8 cellular contexts compared by ENCODE assay signal in the genomic region with DNA sequence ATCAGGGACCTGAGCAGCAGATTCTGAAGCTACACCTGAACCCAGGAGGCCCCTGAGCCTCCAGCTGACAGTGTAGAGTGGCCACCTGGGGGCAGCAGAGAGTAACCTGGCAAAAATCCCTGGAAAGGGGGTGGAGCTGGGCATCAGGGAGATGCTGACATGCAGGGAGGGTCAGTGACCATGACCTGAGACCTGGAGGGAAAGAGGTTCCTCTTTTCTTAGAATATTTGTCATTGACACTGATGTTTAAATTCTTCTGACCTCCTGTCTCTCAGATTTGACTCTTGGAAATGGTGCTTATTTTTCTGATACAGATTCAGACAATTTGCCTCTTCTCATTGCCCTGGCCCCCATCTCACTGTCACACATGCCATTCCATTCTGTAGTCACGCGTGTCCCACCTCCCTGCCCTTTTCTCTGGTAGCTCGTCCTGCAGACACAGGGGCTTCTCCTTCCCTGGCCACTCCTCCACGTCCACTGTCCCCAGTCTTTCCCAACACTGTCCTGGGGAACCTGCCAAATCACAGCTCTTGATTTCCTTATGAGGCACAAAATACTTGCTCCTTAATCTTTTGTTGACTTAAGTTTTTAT.
DNase-seq lines count a peak whose midpoint lies in the region; ATAC-seq and TF ChIP-seq lines count a peak whose summit lies in the region.

No MANE protein-coding gene starts in this region.

- H3K27me3 ChIP-seq in PC-9 (ENCODE audit: insufficient read depth, low read depth) (peaks cover 42% of the 10 kb centered on the region), right atrium auricular region (no peaks in the 10 kb centered on the region)

- no peak for ATAC-seq in HG03571 (IDR thresholded peaks at IDR 0.05; ENCODE audit: unreplicated experiment)
- no peak for ATAC-seq in HG03520 (IDR thresholded peaks at IDR 0.05; ENCODE audit: unreplicated experiment)

- no peaks in the 10 kb centered on the region for H3F3A ChIP-seq in PC-9 (ENCODE audit: insufficient read depth, low read depth)

- CTCF ChIA-PET in PC-9 (lab: Charles Lee) = no interaction called here

- H2AFZ ChIP-seq in PC-9 = no peak overlapping the region

- H3K4me3 ChIP-seq in PC-9 (no peak overlapping the region), right atrium auricular region (no peak overlapping the region)

- H3K4me1 ChIP-seq in PC-9 (replicated peaks; ENCODE audit: insufficient read depth) = no peaks in the 10 kb centered on the region
- H3K4me1 ChIP-seq in right atrium auricular region = no peaks in the 10 kb centered on the region

- TF ChIP-seq CTCF in GM12873 (IDR thresholded peaks at IDR 0.05; ENCODE audit: insufficient read depth, low read depth, low read length, missing control alignments) (peak; percentile 62), PC-9 (conservative IDR thresholded peaks at IDR 0.05) (peak; percentile 82), right atrium auricular region (IDR thresholded peaks at IDR 0.05) (peak; percentile 25 to 65)

- DNase-seq in AG08396 (ENCODE audit: low spot score) (peak; percentile 53), PC-9 (peak in 1 of 2 experiments; percentile 29), right atrium auricular region (ENCODE audit: low spot score) (peak; percentile 58)
- DNase-seq in activated naive CD4-positive, alpha-beta T cell treated with Interleukin-2 at 50 U/mL for 16 hours = peak; percentile 46
- DNase-seq in stimulated activated CD4-positive, alpha-beta T cell treated with anti-CD3 and anti-CD28 coated beads, Interleukin-15, amount 100 ng/mL, for 48 hours (ENCODE audit: low read depth in 2 of 2) = peak; percentile 12 to 34

- no peaks in the 10 kb centered on the region for H3K36me3 ChIP-seq in PC-9 (ENCODE audit: low read depth)
- no peaks in the 10 kb centered on the region for H3K36me3 ChIP-seq in right atrium auricular region

- POLR2A ChIA-PET in PC-9 (lab: Charles Lee; ENCODE audit: unreplicated experiment) = no interaction called here

- BruUV-seq in PC-9 (replicated peaks; lab: Mats Ljungman, UMichigan) = no TSS peak

- H3K9me3 ChIP-seq in PC-9 (ENCODE audit: insufficient read depth, low read depth) (no peaks in the 10 kb centered on the region), right atrium auricular region (no peaks in the 10 kb centered on the region)

- no peaks in the 10 kb centered on the region for H3K9me2 ChIP-seq in PC-9 (ENCODE audit: insufficient read depth)

- no peak overlapping the region for H3K27ac ChIP-seq in PC-9
- no peak overlapping the region for H3K27ac ChIP-seq in right atrium auricular region

- H3K79me2 ChIP-seq in PC-9 (ENCODE audit: low read depth) = no peaks in the 10 kb centered on the region

- H4K20me1 ChIP-seq in PC-9 (ENCODE audit: insufficient read depth) = no peaks in the 10 kb centered on the region

- H3K4me2 ChIP-seq in PC-9 = no peak overlapping the region

- intact Hi-C loops in PC-9 (cut with micrococcal nuclease; ENCODE audit: unreplicated experiment) = no loop called here
